In the genomic region with DNA sequence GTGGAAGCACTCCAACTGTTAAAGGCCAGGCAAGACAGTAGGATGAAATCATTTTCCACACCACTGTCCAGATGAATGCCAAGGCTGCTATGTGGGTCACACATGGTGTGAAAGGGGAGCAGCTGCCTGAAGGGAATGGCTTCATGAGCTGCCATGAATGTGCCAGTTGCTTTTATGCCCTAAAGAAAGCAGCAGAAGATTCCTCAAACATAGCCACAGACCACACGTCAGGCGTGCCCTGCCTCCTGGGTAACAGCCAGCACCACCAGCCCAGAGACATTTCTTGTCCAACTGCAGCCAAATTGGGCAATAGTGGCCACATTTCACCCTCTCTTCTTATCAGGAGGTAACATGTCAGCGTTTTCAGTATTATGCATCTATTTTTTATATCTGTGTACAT, we compare ENCODE assay signal across 12 cellular contexts.
DNase-seq lines count a peak whose midpoint lies in the region; ATAC-seq and TF ChIP-seq lines count a peak whose summit lies in the region.
"Had no signal": no experiment of that assay in that cellular context is flagged by ENCODE, and none has a peak within 500 bp of the region (broad histone marks: within the 10 kb centered on the region; RNA-seq: fewer than 3 reads in every experiment).

No MANE protein-coding gene starts in this region.

- H3K27ac ChIP-seq in body of pancreas (no peak overlapping the region), mesenchymal stem cell (ENCODE audit: low read length, poor library complexity, severe bottlenecking) (peak overlapping the region; percentile 16), Peyer's patch (no peak overlapping the region)
- H3K27ac ChIP-seq in CD4-positive, alpha-beta memory T cell (ENCODE audit: low read depth, low read length), result no peak overlapping the region

- H3K36me3 Mint-ChIP-seq in CD4-positive, alpha-beta memory T cell, result peaks cover 0 to 3% of the 10 kb centered on the region in 2 donors
- H3K36me3 Mint-ChIP-seq: CD4-positive, CD25-positive, alpha-beta regulatory T cell had no signal

- CTCF ChIA-PET in BJ (lab: Yijun Ruan, JAX), result no interaction called here
- CTCF ChIA-PET in CD4-positive, alpha-beta memory T cell (lab: Charles Lee; ENCODE audit: partially characterized antibody), result no interaction called here

- H3K4me3 ChIP-seq in BJ (ENCODE audit: low read depth, low read length) (no peak overlapping the region), MG63 (no peak overlapping the region), body of pancreas (no peak overlapping the region), mesenchymal stem cell (ENCODE audit: insufficient read depth in 1 of 2, low read depth in 1 of 2, low read length in 2 of 2) (no peak overlapping the region), Peyer's patch (no peak overlapping the region)
- no peak overlapping the region for H3K4me3 ChIP-seq in CD4-positive, alpha-beta memory T cell (ENCODE audit: low read length in 2 of 2)

- H3K18ac ChIP-seq in mesenchymal stem cell (ENCODE audit: low read depth in 1 of 2, low read length in 2 of 2), result no peak overlapping the region

- H3K23ac ChIP-seq in mesenchymal stem cell (ENCODE audit: low read length in 2 of 2), result peak overlapping the region in 1 of 2 experiments; percentile 92

- no peak overlapping the region for H3K4me3 Mint-ChIP-seq in CD4-positive, alpha-beta memory T cell
- H3K4me3 Mint-ChIP-seq: CD4-positive, CD25-positive, alpha-beta regulatory T cell; naive thymus-derived CD8-positive, alpha-beta T cell had no signal

- H3K36me3 ChIP-seq in BJ (ENCODE audit: control insufficient read depth, insufficient read depth, low read length), result no peaks in the 10 kb centered on the region
- H3K36me3 ChIP-seq in MG63, result peaks cover 17% of the 10 kb centered on the region
- no peaks in the 10 kb centered on the region for H3K36me3 ChIP-seq in body of pancreas (replicated peaks in 1 of 2; ENCODE audit: insufficient read depth in 1 of 2, low read depth in 2 of 2)
- peaks cover 4 to 29% of the 10 kb centered on the region in 2 experiments for H3K36me3 ChIP-seq in mesenchymal stem cell (ENCODE audit: control insufficient read depth in 1 of 2, insufficient read depth in 2 of 2, low read depth in 1 of 2, low read length in 2 of 2)
- no peaks in the 10 kb centered on the region for H3K36me3 ChIP-seq in CD4-positive, alpha-beta memory T cell (ENCODE audit: insufficient read depth, low read length)
- H3K36me3 ChIP-seq in Peyer's patch, result no peaks in the 10 kb centered on the region

- no peak overlapping the region for H2BK12ac ChIP-seq in mesenchymal stem cell (ENCODE audit: low read length in 2 of 2)

- POLR2A ChIA-PET in BJ (lab: Charles Lee), result no interaction called here
- POLR2A ChIA-PET in CD4-positive, alpha-beta memory T cell (lab: Charles Lee; ENCODE audit: partially characterized antibody), result no interaction called here

- no peak for TF ChIP-seq CTCF in BJ (IDR thresholded peaks at IDR 0.05; ENCODE audit: insufficient read depth, low read depth, low read length)
- no peak for TF ChIP-seq CTCF in body of pancreas (IDR thresholded peaks at IDR 0.05)
- no peak for TF ChIP-seq CTCF in Peyer's patch (IDR thresholded peaks at IDR 0.05)

- H2AFZ ChIP-seq in mesenchymal stem cell (ENCODE audit: low read depth, low read length), result no peak overlapping the region

- H3K4ac ChIP-seq in mesenchymal stem cell (ENCODE audit: low read depth in 1 of 2, low read length in 2 of 2), result no peak overlapping the region

- H3K79me1 ChIP-seq in mesenchymal stem cell (replicated peaks; ENCODE audit: low read length, poor library complexity, severe bottlenecking), result no peaks in the 10 kb centered on the region

- 57 to 60% methylated on average over 3 of the region's 3 CpGs for WGBS in body of pancreas, 2 donors
- WGBS in mesenchymal stem cell, result 88% methylated on average over 3 of the region's 3 CpGs

- no peak overlapping the region for H2BK120ac ChIP-seq in mesenchymal stem cell (ENCODE audit: low read depth, low read length)

- DNase-seq in BJ (ENCODE audit: low read depth), result peak; percentile 37
- DNase-seq in MG63, result peak; percentile 72
- DNase-seq in body of pancreas, result no peak
- no peak for DNase-seq in mesenchymal stem cell
- no peak for DNase-seq in activated CD4-positive, alpha-beta T cell treated with anti-CD3 and anti-CD28 coated beads, Interleukin-2, amount 50 U/mL, for 48 hours
- DNase-seq in CD4-positive, alpha-beta memory T cell, result no peak
- no peak for DNase-seq in occipital lobe (lab: John Stamatoyannopoulos, UW)
- DNase-seq in Peyer's patch, result no peak
- DNase-seq: anterior cingulate cortex; CD4-positive, CD25-positive, alpha-beta regulatory T cell; naive thymus-derived CD8-positive, alpha-beta T cell; NCI-H187 treated with DMSO at 0.1 percent for 48 hours had no signal

- no peaks in the 10 kb centered on the region for H3K4me1 Mint-ChIP-seq in CD4-positive, alpha-beta memory T cell
- H3K4me1 Mint-ChIP-seq: CD4-positive, CD25-positive, alpha-beta regulatory T cell had no signal

- no peak overlapping the region for H3K14ac ChIP-seq in mesenchymal stem cell (ENCODE audit: low read length in 2 of 2)

- TF ChIP-seq POLR2A in body of pancreas (IDR thresholded peaks at IDR 0.05) (no peak), Peyer's patch (IDR thresholded peaks at IDR 0.05) (no peak)

- peak overlapping the region; percentile 26 for H2AK5ac ChIP-seq in mesenchymal stem cell (ENCODE audit: low read length, severe bottlenecking)

- H3K27ac Mint-ChIP-seq in CD4-positive, alpha-beta memory T cell, result no peak overlapping the region
- H3K27ac Mint-ChIP-seq: CD4-positive, CD25-positive, alpha-beta regulatory T cell had no signal

- intact Hi-C loops in body of pancreas (cut with DNase I), result no loop called here
- intact Hi-C loops in CD4-positive, alpha-beta memory T cell (cut with micrococcal nuclease), result no loop called here

- peaks cover 3 to 11% (median 5%) of the 10 kb centered on the region in 8 donors for H3K9me3 Mint-ChIP-seq in CD4-positive, alpha-beta memory T cell

- H3K9me3 ChIP-seq in MG63 (peaks cover 4% of the 10 kb centered on the region), body of pancreas (no peaks in the 10 kb centered on the region), mesenchymal stem cell (ENCODE audit: control insufficient read depth, low read length) (peaks cover 5% of the 10 kb centered on the region), Peyer's patch (peaks cover 0 to 5% (median 0%) of the 10 kb centered on the region in 4 donors)
- no peaks in the 10 kb centered on the region for H3K9me3 ChIP-seq in CD4-positive, alpha-beta memory T cell (ENCODE audit: control insufficient read depth in 1 of 2, low read length in 2 of 2)

- ATAC-seq in body of pancreas, result peak; percentile 18
- ATAC-seq: naive thymus-derived CD8-positive, alpha-beta T cell had no signal

- H4K91ac ChIP-seq in mesenchymal stem cell (ENCODE audit: low read length), result no peak overlapping the region

- H3K4me2 ChIP-seq in mesenchymal stem cell (ENCODE audit: low read length, poor library complexity, severe bottlenecking), result no peak overlapping the region

- H3K27me3 ChIP-seq in BJ (ENCODE audit: control insufficient read depth, insufficient read depth, low read length) (no peaks in the 10 kb centered on the region), MG63 (no peaks in the 10 kb centered on the region), body of pancreas (no peaks in the 10 kb centered on the region), mesenchymal stem cell (ENCODE audit: control insufficient read depth in 1 of 2, insufficient read depth in 1 of 2, low read length in 2 of 2) (no peaks in the 10 kb centered on the region), Peyer's patch (no peaks in the 10 kb centered on the region)
- H3K27me3 ChIP-seq in CD4-positive, alpha-beta memory T cell (ENCODE audit: insufficient read depth, low read length), result no peaks in the 10 kb centered on the region

- H2BK5ac ChIP-seq in mesenchymal stem cell (ENCODE audit: low read depth, low read length, poor library complexity, severe bottlenecking), result no peak overlapping the region

- peak overlapping the region; percentile 28 for H3K9ac ChIP-seq in mesenchymal stem cell (ENCODE audit: low read length)

- H4K8ac ChIP-seq in mesenchymal stem cell (ENCODE audit: low read length), result peak overlapping the region; percentile 12

- peaks cover 8 to 9% of the 10 kb centered on the region in 2 donors for H3K27me3 Mint-ChIP-seq in CD4-positive, alpha-beta memory T cell

- H3K4me1 ChIP-seq in body of pancreas (peaks cover 5% of the 10 kb centered on the region), mesenchymal stem cell (ENCODE audit: control insufficient read depth, insufficient read depth, low read depth, low read length) (peaks cover 12% of the 10 kb centered on the region), Peyer's patch (no peaks in the 10 kb centered on the region)
- no peaks in the 10 kb centered on the region for H3K4me1 ChIP-seq in CD4-positive, alpha-beta memory T cell (ENCODE audit: insufficient read depth, low read length)

- no peak overlapping the region for H2BK15ac ChIP-seq in mesenchymal stem cell (ENCODE audit: low read depth, poor library complexity, severe bottlenecking)

Comparison
In these comparisons a context has a peak if more than half of its experiments do, and no peak if none do; other contexts are left out.
1. DNase-seq: peak in BJ (single experiment) and MG63 (single experiment); none in body of pancreas (0 of 4), mesenchymal stem cell (single experiment), activated CD4-positive, alpha-beta T cell treated with anti-CD3 and anti-CD28 coated beads, Interleukin-2, amount 50 U/mL, for 48 hours (0 of 2), CD4-positive, alpha-beta memory T cell (0 of 5), occipital lobe (single experiment) and Peyer's patch (0 of 3).